8 cellular contexts compared by ENCODE assay signal in the genomic region with DNA sequence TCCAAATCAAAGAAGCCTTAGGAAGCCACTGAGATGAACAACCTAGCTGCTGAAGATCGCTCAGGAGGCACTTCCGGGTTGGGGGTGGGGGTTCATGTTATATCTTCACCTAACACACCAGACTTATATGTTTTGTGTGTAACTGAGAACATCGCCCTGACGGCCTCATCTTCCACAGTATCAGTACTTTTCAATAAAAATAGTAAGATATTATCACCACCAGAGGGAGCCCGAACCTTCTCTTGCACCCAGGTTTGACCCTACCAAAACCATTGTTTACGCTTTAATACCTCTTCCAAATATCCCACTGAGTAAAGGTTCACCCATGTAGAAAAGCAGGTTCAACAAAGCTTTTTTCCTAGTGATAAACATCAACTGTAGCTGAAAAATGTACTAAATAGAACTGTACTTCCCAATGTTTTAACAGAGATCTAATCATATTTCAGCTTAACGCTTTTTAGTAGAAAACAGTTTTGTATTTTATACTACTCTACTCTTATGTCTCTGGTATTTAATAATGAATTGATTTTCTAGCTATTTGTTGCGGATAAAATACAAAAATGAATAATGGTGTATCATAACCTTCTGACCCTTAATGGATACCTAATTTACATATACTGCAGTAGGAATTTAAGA.
DNase-seq lines count a peak whose midpoint lies in the region; ATAC-seq, FAIRE-seq and TF ChIP-seq lines count a peak whose summit lies in the region.

No MANE protein-coding gene starts in this region.

- peak overlapping the region; percentile 67; the same call in 1 of the 2 replicates for H2AFZ ChIP-seq in PC-3 (ENCODE audit: low read length)
- peak overlapping the region; percentile 72 for H2AFZ ChIP-seq in keratinocyte (ENCODE audit: control insufficient read depth, low read length)

- intact Hi-C loops in activated CD4-positive, alpha-beta T cell treated with anti-CD3 and anti-CD28 coated beads for 36 hours (cut with DNase I, micrococcal nuclease), result loop anchor here (1.0 to 10.0 kb wide), 6 partner anchors 245 to 1432 kb away; no protein-coding TSS in a partner anchor
- intact Hi-C loops in PC-3 (cut with micrococcal nuclease), result loop anchor here (10.0 kb wide), 1 partner anchor 240 kb away; a partner anchor contains a TSS

- peak; percentile 84 for ATAC-seq in activated CD4-positive, alpha-beta T cell treated with anti-CD3 and anti-CD28 coated beads for 36 hours
- ATAC-seq in GM21723 (IDR thresholded peaks at IDR 0.05; ENCODE audit: unreplicated experiment) (peak; percentile 86), PC-3 (peak; percentile 80)

- H3K9me3 ChIP-seq in PC-3 (ENCODE audit: low read length) (no peaks in the 10 kb centered on the region), keratinocyte (ENCODE audit: control insufficient read depth, low read depth, low read length) (no peaks in the 10 kb centered on the region)

- TF ChIP-seq CTCF in PC-3 (conservative IDR thresholded peaks at IDR 0.05; ENCODE audit: low read depth, low read length), result peak; percentile 83
- peak; percentile 82 to 91 for TF ChIP-seq CTCF in brain (conservative IDR thresholded peaks at IDR 0.05)
- TF ChIP-seq CTCF in keratinocyte (optimal IDR thresholded peaks at IDR 0.05 in 1 of 3, IDR thresholded peaks at IDR 0.05 in 1 of 3, conservative IDR thresholded peaks at IDR 0.05 in 1 of 3; ENCODE audit: extremely low read depth in 1 of 3, insufficient read depth in 2 of 3, low read length in 3 of 3), result peak; percentile 52 to 60 (median 58)

- POLR2A ChIA-PET in activated CD4-positive, alpha-beta T cell treated with anti-CD3 and anti-CD28 coated beads for 36 hours (lab: Charles Lee), result interaction anchor here (0.7 kb wide), 1 partner anchor 199 kb away, joined by 3 read pairs; no protein-coding TSS in a partner anchor
- POLR2A ChIA-PET in PC-3 (lab: Charles Lee; ENCODE audit: unreplicated experiment), result no interaction called here

- no peaks in the 10 kb centered on the region for H3K36me3 Mint-ChIP-seq in activated CD4-positive, alpha-beta T cell treated with anti-CD3 and anti-CD28 coated beads for 36 hours (ENCODE audit: low read depth)
- H3K36me3 Mint-ChIP-seq in brain, result no peaks in the 10 kb centered on the region

- DNase-seq in activated CD4-positive, alpha-beta T cell treated with anti-CD3 and anti-CD28 coated beads for 36 hours, result peak; percentile 58
- no peak for DNase-seq in activated CD4-positive, alpha-beta T cell treated with anti-CD3 and anti-CD28 coated beads for 1 hour
- DNase-seq in Jurkat, Clone E6-1 (ENCODE audit: low read depth, low spot score), result peak; percentile 68
- DNase-seq in PC-3 (peak; percentile 67), keratinocyte (ENCODE audit: low read depth, low spot score) (no peak), stromal cell of bone marrow (ENCODE audit: low read depth) (peak; percentile 29)

- H3K4me3 Mint-ChIP-seq in activated CD4-positive, alpha-beta T cell treated with anti-CD3 and anti-CD28 coated beads for 36 hours, result no peak overlapping the region
- no peak overlapping the region for H3K4me3 Mint-ChIP-seq in brain

- FAIRE-seq in keratinocyte (lab: Jason Lieb, UNC), result peak; percentile 39

- 0 out of 2 replicates have a peak, but pooled peaks cover 7% of the 10 kb centered on the region for H3K27me3 ChIP-seq in PC-3 (ENCODE audit: low read length)
- H3K27me3 ChIP-seq in keratinocyte (ENCODE audit: control insufficient read depth, extremely low read depth, insufficient read depth, low read length), result no peaks in the 10 kb centered on the region

- H3K9me1 ChIP-seq in keratinocyte (ENCODE audit: control insufficient read depth, extremely low read depth, insufficient read depth, low read length), result no peaks in the 10 kb centered on the region

- H4K20me1 ChIP-seq in PC-3 (ENCODE audit: low read length), result no peaks in the 10 kb centered on the region
- H4K20me1 ChIP-seq in keratinocyte (ENCODE audit: control insufficient read depth, extremely low read depth, insufficient read depth, low read length), result no peaks in the 10 kb centered on the region

- no peak overlapping the region for H3K27ac Mint-ChIP-seq in activated CD4-positive, alpha-beta T cell treated with anti-CD3 and anti-CD28 coated beads for 36 hours
- no peak overlapping the region for H3K27ac Mint-ChIP-seq in brain

- no peaks in the 10 kb centered on the region for H3K9me3 Mint-ChIP-seq in activated CD4-positive, alpha-beta T cell treated with anti-CD3 and anti-CD28 coated beads for 36 hours (ENCODE audit: low read depth)
- no peaks in the 10 kb centered on the region for H3K9me3 Mint-ChIP-seq in brain

- BruUV-seq in PC-3 (replicated peaks; lab: Mats Ljungman, UMichigan), result no TSS peak

- H3K27me3 Mint-ChIP-seq in activated CD4-positive, alpha-beta T cell treated with anti-CD3 and anti-CD28 coated beads for 36 hours, result peaks cover 6% of the 10 kb centered on the region
- H3K27me3 Mint-ChIP-seq in brain, result no peaks in the 10 kb centered on the region

- H3K79me2 ChIP-seq in PC-3 (ENCODE audit: low read length), result no peaks in the 10 kb centered on the region
- no peaks in the 10 kb centered on the region for H3K79me2 ChIP-seq in keratinocyte (ENCODE audit: control insufficient read depth, insufficient read depth, low read length)

- peaks cover 1% of the 10 kb centered on the region for H3K4me1 Mint-ChIP-seq in activated CD4-positive, alpha-beta T cell treated with anti-CD3 and anti-CD28 coated beads for 36 hours
- H3K4me1 Mint-ChIP-seq in brain, result peaks cover 6% of the 10 kb centered on the region

- dilution Hi-C loops in keratinocyte (cut with MboI; ENCODE audit: extremely low pct_ligation_motif_present, low sequenced_read_pairs), result no loop called here

- no peak overlapping the region; the same call in 1 of the 2 replicates for H3K4me3 ChIP-seq in Jurkat, Clone E6-1 (ENCODE audit: low read length)
- H3K4me3 ChIP-seq in PC-3 (ENCODE audit: low read length) (peak overlapping the region; percentile 32; the same call in 1 of the 2 replicates), keratinocyte (ENCODE audit: control insufficient read depth in 2 of 3, extremely low read depth in 1 of 3, insufficient read depth in 2 of 3, low read depth in 1 of 3, low read length in 3 of 3) (no peak overlapping the region)

- H3K4me2 ChIP-seq in PC-3 (ENCODE audit: low read length) (peak overlapping the region; percentile 72), keratinocyte (ENCODE audit: control insufficient read depth, extremely low read depth, insufficient read depth, low read depth, low read length) (peak overlapping the region; percentile 45)

- CTCF ChIA-PET in activated CD4-positive, alpha-beta T cell treated with anti-CD3 and anti-CD28 coated beads for 36 hours (lab: Charles Lee), result interaction anchor here (0.6 to 3.5 kb wide), 15 partner anchors 9 to 1430 kb away, joined by 3 to 22 read pairs (median 4); a partner anchor contains a TSS
- CTCF ChIA-PET in PC-3 (lab: Charles Lee), result interaction anchor here (0.6 to 1.7 kb wide), 2 partner anchors 12 to 245 kb away, joined by 5 to 6 read pairs; no protein-coding TSS in a partner anchor

- no peak overlapping the region for H3K9ac ChIP-seq in PC-3 (ENCODE audit: low read length)
- H3K9ac ChIP-seq in keratinocyte (ENCODE audit: control insufficient read depth, extremely low read depth, insufficient read depth, low read length), result no peak overlapping the region

- peaks cover 7% of the 10 kb centered on the region for H3K4me1 ChIP-seq in PC-3 (ENCODE audit: insufficient read depth, low read length)
- peaks cover 2% of the 10 kb centered on the region for H3K4me1 ChIP-seq in keratinocyte (ENCODE audit: control insufficient read depth, extremely low read depth, insufficient read depth, low read length)

- H3F3A ChIP-seq in PC-3 (ENCODE audit: low read length, unreplicated experiment), result no peaks in the 10 kb centered on the region

- H3K36me3 ChIP-seq in PC-3 (ENCODE audit: low read depth, low read length) (no peaks in the 10 kb centered on the region), keratinocyte (ENCODE audit: control insufficient read depth in 2 of 2, extremely low read depth in 1 of 2, insufficient read depth in 2 of 2, low read length in 2 of 2) (no peaks in the 10 kb centered on the region)

- H3K9me2 ChIP-seq in PC-3 (replicated peaks; ENCODE audit: low read length), result no peaks in the 10 kb centered on the region

- H3K27ac ChIP-seq in PC-3 (ENCODE audit: low read length), result no peak overlapping the region
- H3K27ac ChIP-seq in keratinocyte (ENCODE audit: control insufficient read depth, insufficient read depth, low read length), result no peak overlapping the region

Comparison
In these comparisons a context has a peak if more than half of its experiments do, and no peak if none do; other contexts are left out.
1. DNase-seq: peak in activated CD4-positive, alpha-beta T cell treated with anti-CD3 and anti-CD28 coated beads for 36 hours (single experiment), Jurkat, Clone E6-1 (single experiment), PC-3 (single experiment) and stromal cell of bone marrow (single experiment); none in activated CD4-positive, alpha-beta T cell treated with anti-CD3 and anti-CD28 coated beads for 1 hour (single experiment) and keratinocyte (single experiment).
2. Peak in every context shown above with its lines, with median percentiles within 50 percentile points of each other: ATAC-seq and CTCF ChIP-seq.